In the genomic region with DNA sequence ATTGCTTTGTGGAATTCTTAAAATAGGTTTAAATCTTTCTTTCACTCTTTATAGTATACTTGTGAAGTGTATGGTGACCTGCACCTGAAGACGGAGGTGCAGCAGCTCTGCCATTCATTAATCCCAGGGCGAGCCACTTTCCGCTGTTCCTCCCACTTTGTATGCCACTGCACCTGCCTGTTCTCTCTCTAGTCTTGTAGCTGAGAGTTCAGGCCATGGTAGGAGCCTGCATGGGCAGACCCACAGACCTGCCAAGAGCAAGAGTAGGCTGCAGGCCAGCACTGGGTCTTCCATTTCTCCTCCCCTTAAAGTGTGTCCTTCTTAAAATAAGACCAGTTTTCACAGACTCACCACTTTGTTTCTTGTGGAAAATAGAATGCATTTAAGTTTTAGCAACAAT, we compare ENCODE assay signal across 19 cellular contexts.
DNase-seq lines count a peak whose midpoint lies in the region; TF ChIP-seq lines count a peak whose summit lies in the region.
"Had no signal": no experiment of that assay in that cellular context is flagged by ENCODE, and none has a peak within 500 bp of the region (broad histone marks: within the 10 kb centered on the region; RNA-seq: fewer than 3 reads in every experiment).

No MANE protein-coding gene starts in this region.

- H3K9me3 Mint-ChIP-seq in nephron, result no peaks in the 10 kb centered on the region
- H3K9me3 Mint-ChIP-seq: activated T-helper 1 cell treated with anti-CD3 and anti-CD28 coated beads, Interleukin-12 subunit alpha, Interleukin-12 subunit beta, Interleukin-2, Interleukin-4 antibody, amounts not matched to agents 30 ng/mL and 10 ng/mL and 1 ng/mL, durations not matched to agents 14 hours and 24 hours and 36 hours; dendritic cell treated with granulocyte-macrophage colony-stimulating factor and Interleukin-4, amounts not matched to agents 40 ng/mL and 50 ng/mL, for 4 days; stimulated activated memory B cell treated with anti-CD40 and anti-IgM and Interleukin-4, amounts not matched to agents 10 μg/mL and 1 μg/mL and 100 μg/mL, for 72 hours had no signal

- H3K9me3 ChIP-seq in HEK293 (ENCODE audit: control insufficient read depth, insufficient read depth, low read depth, low read length) (no peaks in the 10 kb centered on the region), OCI-LY3 (ENCODE audit: insufficient read depth, low read length) (no peaks in the 10 kb centered on the region)
- H3K9me3 ChIP-seq: gastroesophageal sphincter, spleen had no signal

- peaks cover 23% of the 10 kb centered on the region for H3K36me3 Mint-ChIP-seq in nephron (ENCODE audit: low read depth)
- H3K36me3 Mint-ChIP-seq: CD4-positive, CD25-positive, alpha-beta regulatory T cell; stimulated activated memory B cell treated with anti-CD40 and anti-IgM and Interleukin-4, amounts not matched to agents 10 μg/mL and 1 μg/mL and 100 μg/mL, for 72 hours had no signal

- no peaks in the 10 kb centered on the region for H4K20me1 ChIP-seq in OCI-LY3 (ENCODE audit: insufficient read depth, low read length)

- peak overlapping the region; percentile 17 for H3K9ac ChIP-seq in OCI-LY3 (ENCODE audit: low read length)

- DNase-seq in NCI-H1105 treated with DMSO at 0.1 percent for 48 hours (lab: John Stamatoyannopoulos, UW) (peak; percentile 27), NCI-H1105 (lab: John Stamatoyannopoulos, UW) (no peak), dermis blood vessel endothelial cell (no peak), HUDEP-2 (lab: John Stamatoyannopoulos, UW; ENCODE audit: unreplicated experiment in 76 of 76) (no peak), SW480 (ENCODE audit: low spot score) (no peak)
- DNase-seq: activated naive CD4-positive, alpha-beta T cell treated with anti-CD3 and anti-CD28 coated beads, Interleukin-2, amount 50 U/mL, for 16 hours; spleen; stimulated activated CD4-positive, alpha-beta T cell treated with anti-CD3 and anti-CD28 coated beads, Interleukin-2, amount 100 ng/mL, for 48 hours; T-helper 9 cell had no signal

- H3K36me3 ChIP-seq in HEK293 (ENCODE audit: control insufficient read depth in 2 of 2, insufficient read depth in 1 of 2, low read length in 2 of 2) (no peaks in the 10 kb centered on the region), OCI-LY3 (replicated peaks; ENCODE audit: low read depth, low read length) (no peaks in the 10 kb centered on the region)
- H3K36me3 ChIP-seq: cardiac muscle cell, gastroesophageal sphincter, spleen had no signal

- peak overlapping the region in 1 of 3 experiments; percentile 18 for H3K4me3 Mint-ChIP-seq in nephron
- H3K4me3 Mint-ChIP-seq: activated T-helper 1 cell treated with anti-CD3 and anti-CD28 coated beads, Interleukin-12 subunit alpha, Interleukin-12 subunit beta, Interleukin-2, Interleukin-4 antibody, amounts not matched to agents 30 ng/mL and 10 ng/mL and 1 ng/mL, durations not matched to agents 14 hours and 24 hours and 36 hours; CD4-positive, CD25-positive, alpha-beta regulatory T cell; dendritic cell treated with granulocyte-macrophage colony-stimulating factor and Interleukin-4, amounts not matched to agents 40 ng/mL and 50 ng/mL, for 4 days; stimulated activated memory B cell treated with anti-CD40 and anti-IgM and Interleukin-4, amounts not matched to agents 10 μg/mL and 1 μg/mL and 100 μg/mL, for 72 hours had no signal

- CTCF ChIA-PET in HEK293 (lab: Yijun Ruan, JAX), result interaction anchor here (0.6 to 4.1 kb wide), 13 partner anchors 9 to 226 kb away, joined by 3 to 80 read pairs (median 3); no protein-coding TSS in a partner anchor

- no peak overlapping the region for H2AFZ ChIP-seq in OCI-LY3 (ENCODE audit: low read depth, low read length)

- POLR2A ChIA-PET in HEK293 (lab: Yijun Ruan, JAX), result no interaction called here

- no peaks in the 10 kb centered on the region for H3K79me2 ChIP-seq in OCI-LY3 (ENCODE audit: low read length)

- peak overlapping the region; percentile 14 for H3K4me2 ChIP-seq in OCI-LY3 (ENCODE audit: low read length)

- peaks cover 41% of the 10 kb centered on the region for H3K4me1 Mint-ChIP-seq in nephron
- H3K4me1 Mint-ChIP-seq: CD4-positive, CD25-positive, alpha-beta regulatory T cell had no signal

- H3K4me1 ChIP-seq in HEK293 (ENCODE audit: control insufficient read depth, insufficient read depth, low read length), result peaks cover 3% of the 10 kb centered on the region; the same call in 1 of the 2 replicates
- peaks cover 57% of the 10 kb centered on the region for H3K4me1 ChIP-seq in OCI-LY3 (ENCODE audit: low read length)

- no peak overlapping the region for H3K27ac ChIP-seq in HEK293 (ENCODE audit: extremely low read depth, low read depth, low read length)
- H3K27ac ChIP-seq in OCI-LY3 (ENCODE audit: low read length), result peak overlapping the region; percentile 84
- H3K27ac ChIP-seq: cardiac muscle cell, gastroesophageal sphincter, SK-N-MC, spleen had no signal

- H3K4me3 ChIP-seq in HEK293 (ENCODE audit: low read depth, low read length) (no peak overlapping the region), OCI-LY3 (ENCODE audit: low read length) (no peak overlapping the region)
- H3K4me3 ChIP-seq: cardiac muscle cell, gastroesophageal sphincter, SK-N-MC, spleen had no signal

- H3K27ac Mint-ChIP-seq in nephron, result peak overlapping the region; percentile 91 to 95 (median 94)
- H3K27ac Mint-ChIP-seq: activated T-helper 1 cell treated with anti-CD3 and anti-CD28 coated beads, Interleukin-12 subunit alpha, Interleukin-12 subunit beta, Interleukin-2, Interleukin-4 antibody, amounts not matched to agents 30 ng/mL and 10 ng/mL and 1 ng/mL, durations not matched to agents 14 hours and 24 hours and 36 hours; CD4-positive, CD25-positive, alpha-beta regulatory T cell; dendritic cell treated with granulocyte-macrophage colony-stimulating factor and Interleukin-4, amounts not matched to agents 40 ng/mL and 50 ng/mL, for 4 days; stimulated activated memory B cell treated with anti-CD40 and anti-IgM and Interleukin-4, amounts not matched to agents 10 μg/mL and 1 μg/mL and 100 μg/mL, for 72 hours had no signal

- H3K27me3 Mint-ChIP-seq in nephron (ENCODE audit: low read depth), result peaks cover 5% of the 10 kb centered on the region

- TF ChIP-seq CTCF in HEK293 (tag by site-specific recombination; IDR thresholded peaks at IDR 0.05) (no peak), OCI-LY3 (IDR thresholded peaks at IDR 0.05; ENCODE audit: low read depth, low read length) (no peak), nephron (IDR thresholded peaks at IDR 0.05; ENCODE audit: unreplicated experiment in 3 of 3) (no peak)

- no peaks in the 10 kb centered on the region for H3K27me3 ChIP-seq in OCI-LY3 (ENCODE audit: low read depth, low read length)
- H3K27me3 ChIP-seq: cardiac muscle cell, gastroesophageal sphincter had no signal

TF ChIP-seq in HEK293, 187 proteins besides CTCF, POLR2A, EP300 and RAD21:
- TF ChIP-seq ZNF513 (tag by site-specific recombination; IDR thresholded peaks at IDR 0.05) (no peak), ZNF768 (tag by site-specific recombination; IDR thresholded peaks at IDR 0.05) (no peak), ZNF791 (tag by site-specific recombination; IDR thresholded peaks at IDR 0.05) (no peak), ZNF704 (tag by site-specific recombination; IDR thresholded peaks at IDR 0.05) (no peak), ZNF629 (tag by site-specific recombination; IDR thresholded peaks at IDR 0.05) (no peak), ZNF335 (tag by site-specific recombination; conservative IDR thresholded peaks at IDR 0.05) (peak; percentile 45; the same call in 1 of the 2 replicates), PBX3 (CRISPR knock-in tag; IDR thresholded peaks at IDR 0.05) (no peak), ZNF350 (tag by site-specific recombination; IDR thresholded peaks at IDR 0.05) (no peak)
